In genomic region chr11:118688338-118688737, GRCh38 we compare ENCODE assay signal across 1 cellular context.
TF ChIP-seq lines count a peak whose summit lies in the region.

No MANE protein-coding gene starts in this region.

TF ChIP-seq in H1, 55 proteins besides CTCF, POLR2A, EP300 and RAD21:
- peak; percentile 10; the same call in 1 of the 2 replicates for TF ChIP-seq SP1 (IDR thresholded peaks at IDR 0.05; ENCODE audit: low read depth, low read length)
TF ChIP-seq in H1: peak in this region for 1; not testable (repeated sequence) for 54.
